11 cellular contexts compared by ENCODE assay signal in genomic region chr4:6892909-6893202, GRCh38. TPM values are rescaled to one million over a fixed set of nuclear protein-coding genes. Genes with fewer than 3 reads are reported as not detected.
DNase-seq lines count a peak whose midpoint lies in the region; ATAC-seq, FAIRE-seq and TF ChIP-seq lines count a peak whose summit lies in the region.
"Had no signal": no experiment of that assay in that cellular context is flagged by ENCODE, and none has a peak within 500 bp of the region (broad histone marks: within the 10 kb centered on the region; RNA-seq: fewer than 3 reads in every experiment).

No MANE protein-coding gene starts in this region.

- H3K4me3 ChIP-seq in IMR-90 (ENCODE audit: insufficient read depth, low read depth, low read length) (no peak overlapping the region), skeletal muscle tissue (ENCODE audit: low read length in 3 of 3) (no peak overlapping the region), small intestine (ENCODE audit: low read depth in 1 of 2, low read length in 2 of 2) (no peak overlapping the region)

- peak overlapping the region; percentile 95 for H2BK5ac ChIP-seq in IMR-90 (ENCODE audit: low read depth, low read length, poor library complexity, severe bottlenecking)

- no TSS peak for BruUV-seq in IMR-90 (replicated peaks; lab: Mats Ljungman, UMichigan)

- peak overlapping the region; percentile 14 to 83; a peak in 3 of 4 replicates for H4K8ac ChIP-seq in IMR-90 (ENCODE audit: low read depth in 2 of 2, low read length in 2 of 2)

- no peaks in the 10 kb centered on the region for H4K20me1 ChIP-seq in IMR-90 (ENCODE audit: insufficient read depth, low read length)

- H3K27ac Mint-ChIP-seq in T-helper 2 cell treated with Interferon-gamma antibody and Interleukin-4, amounts not matched to agents 5 μg/mL and 100 μg/mL, for 36 hours, result peak overlapping the region; percentile 66
- peak overlapping the region in 4 of 6 donors; percentile 48 to 84 (median 68) for H3K27ac Mint-ChIP-seq in immature natural killer cell
- H3K27ac Mint-ChIP-seq: memory B cell had no signal

- H3K4me2 ChIP-seq in IMR-90 (ENCODE audit: low read depth, low read length), result no peak overlapping the region
- H3K4me2 ChIP-seq: SK-N-SH had no signal

- TF ChIP-seq RAD21 in IMR-90 (IDR thresholded peaks at IDR 0.05; ENCODE audit: low read length), result no peak

- H3K27me3 Mint-ChIP-seq in T-helper 2 cell treated with Interferon-gamma antibody and Interleukin-4, amounts not matched to agents 5 μg/mL and 100 μg/mL, for 36 hours (ENCODE audit: low read depth), result no peaks in the 10 kb centered on the region
- no peaks in the 10 kb centered on the region for H3K27me3 Mint-ChIP-seq in immature natural killer cell (ENCODE audit: low read depth in 3 of 3)
- H3K27me3 Mint-ChIP-seq: memory B cell had no signal

- in situ Hi-C loops in IMR-90 (cut with MboI; ENCODE audit: low sequenced_read_pairs), result no loop called here

- H3K9ac ChIP-seq in IMR-90 (ENCODE audit: low read depth, low read length) (no peak overlapping the region), skeletal muscle tissue (ENCODE audit: low read depth in 1 of 3, low read length in 3 of 3) (peak overlapping the region in 2 of 3 donors; percentile 13 to 25)
- H3K9ac ChIP-seq: SK-N-SH had no signal

- peaks cover 5% of the 10 kb centered on the region; the same call in 1 of the 2 replicates for H3K9me1 ChIP-seq in IMR-90 (ENCODE audit: insufficient read depth, low read length)

- peak overlapping the region; percentile 86; the same call in 1 of the 2 replicates for H4K91ac ChIP-seq in IMR-90 (ENCODE audit: insufficient read depth, low read depth, low read length)

- peak overlapping the region; percentile 21; the same call in 1 of the 2 replicates for H3K18ac ChIP-seq in IMR-90 (ENCODE audit: low read depth, low read length)

- ATAC-seq in IMR-90 (ENCODE audit: low read depth) (no peak), GM18502 (IDR thresholded peaks at IDR 0.05; ENCODE audit: poor library complexity, unreplicated experiment) (no peak)

- no peak overlapping the region for H3K56ac ChIP-seq in IMR-90 (ENCODE audit: extremely low read depth, insufficient read depth, low read length)

- H3K36me3 ChIP-seq in IMR-90 (ENCODE audit: control insufficient read depth, insufficient read depth, low read length) (no peaks in the 10 kb centered on the region), skeletal muscle tissue (ENCODE audit: control insufficient read depth in 3 of 3, insufficient read depth in 3 of 3, low read length in 3 of 3) (no peaks in the 10 kb centered on the region), small intestine (ENCODE audit: control insufficient read depth in 2 of 2, insufficient read depth in 2 of 2, low read length in 2 of 2) (no peaks in the 10 kb centered on the region)
- H3K36me3 ChIP-seq: gastroesophageal sphincter had no signal

- peak overlapping the region; percentile 19; the same call in 1 of the 2 replicates for H4K5ac ChIP-seq in IMR-90 (ENCODE audit: low read depth, low read length)

- no peak overlapping the region for H3K4me3 Mint-ChIP-seq in T-helper 2 cell treated with Interferon-gamma antibody and Interleukin-4, amounts not matched to agents 5 μg/mL and 100 μg/mL, for 36 hours
- peak overlapping the region in 4 of 5 donors; percentile 72 to 79 (median 74) for H3K4me3 Mint-ChIP-seq in immature natural killer cell
- H3K4me3 Mint-ChIP-seq: memory B cell had no signal

- H3K27me3 ChIP-seq in IMR-90 (ENCODE audit: control insufficient read depth, insufficient read depth, low read length) (no peaks in the 10 kb centered on the region), skeletal muscle tissue (ENCODE audit: control insufficient read depth in 3 of 3, insufficient read depth in 3 of 3, low read length in 3 of 3) (no peaks in the 10 kb centered on the region), small intestine (ENCODE audit: control insufficient read depth in 2 of 2, insufficient read depth in 2 of 2, low read length in 2 of 2) (no peaks in the 10 kb centered on the region)
- H3K27me3 ChIP-seq: gastroesophageal sphincter had no signal

- DNase-seq in T-helper 2 cell treated with Interferon-gamma antibody and Interleukin-4, amounts not matched to agents 5 μg/mL and 100 μg/mL, for 36 hours (ENCODE audit: low spot score), result no peak
- DNase-seq in T-helper 2 cell (no peak), IMR-90 (no peak), immature natural killer cell (no peak), SIG-M5 (lab: John Stamatoyannopoulos, UW) (no peak), small intestine (no peak)
- DNase-seq: SK-N-SH had no signal

- intact Hi-C loops in IMR-90 (cut with micrococcal nuclease), result loop anchor here (1.0 to 5.0 kb wide), 3 partner anchors 49 to 177 kb away; no protein-coding TSS in a partner anchor

- H3K9me3 ChIP-seq in IMR-90 (ENCODE audit: control insufficient read depth, insufficient read depth, low read length), result no peaks in the 10 kb centered on the region
- H3K9me3 ChIP-seq in skeletal muscle tissue (ENCODE audit: control insufficient read depth in 3 of 3, low read length in 3 of 3), result no peaks in the 10 kb centered on the region
- no peaks in the 10 kb centered on the region for H3K9me3 ChIP-seq in small intestine (ENCODE audit: control insufficient read depth, low read depth)
- H3K9me3 ChIP-seq: gastroesophageal sphincter, SK-N-SH had no signal

- TF ChIP-seq POLR2A in IMR-90 (IDR thresholded peaks at IDR 0.05; ENCODE audit: low read depth, low read length), result no peak

- CTCF ChIA-PET in IMR-90 (lab: Yijun Ruan, JAX), result no interaction called here

- H3K14ac ChIP-seq in IMR-90 (replicated peaks; ENCODE audit: low read depth, low read length), result peak overlapping the region; percentile 61; the same call in 1 of the 2 replicates

- H2AK5ac ChIP-seq in IMR-90 (ENCODE audit: low read depth, low read length), result peak overlapping the region; percentile 22; the same call in 1 of the 2 replicates

- H3K9me3 Mint-ChIP-seq in T-helper 2 cell treated with Interferon-gamma antibody and Interleukin-4, amounts not matched to agents 5 μg/mL and 100 μg/mL, for 36 hours, result peaks cover 12% of the 10 kb centered on the region
- peaks cover 0 to 2% (median 0%) of the 10 kb centered on the region in 6 donors for H3K9me3 Mint-ChIP-seq in immature natural killer cell
- H3K9me3 Mint-ChIP-seq: memory B cell had no signal

- no peak overlapping the region; the same call in 2 of the 3 replicates for H2BK15ac ChIP-seq in IMR-90 (ENCODE audit: low read depth, low read length)

- TF ChIP-seq CTCF in IMR-90 (conservative IDR thresholded peaks at IDR 0.05; ENCODE audit: low read depth, low read length), result no peak

- H2BK120ac ChIP-seq in IMR-90 (ENCODE audit: low read depth, low read length), result peak overlapping the region; percentile 83

- H3K4me1 ChIP-seq in IMR-90 (ENCODE audit: control insufficient read depth, insufficient read depth, low read length), result peaks cover 22% of the 10 kb centered on the region
- H3K4me1 ChIP-seq in skeletal muscle tissue (ENCODE audit: control insufficient read depth in 3 of 3, insufficient read depth in 3 of 3, low read length in 3 of 3), result peaks cover 14 to 32% (median 18%) of the 10 kb centered on the region in 3 donors
- peaks cover 4 to 12% of the 10 kb centered on the region in 2 donors for H3K4me1 ChIP-seq in small intestine (ENCODE audit: control insufficient read depth in 2 of 2, insufficient read depth in 1 of 2, low read depth in 1 of 2, low read length in 1 of 2)

- peak overlapping the region; percentile 68 for H2BK20ac ChIP-seq in IMR-90 (ENCODE audit: low read depth, low read length)

- peak overlapping the region; percentile 95 for H2AFZ ChIP-seq in IMR-90 (replicated peaks; ENCODE audit: low read length, poor library complexity)

- peak overlapping the region; percentile 63 for H3K4ac ChIP-seq in IMR-90 (ENCODE audit: low read depth, low read length)

- no peak for FAIRE-seq in small intestine (lab: Jason Lieb, UNC)

- peak overlapping the region; percentile 87 for H2AK9ac ChIP-seq in IMR-90 (replicated peaks; ENCODE audit: low read depth, low read length, poor library complexity)

- H3K23ac ChIP-seq in IMR-90 (ENCODE audit: low read depth, low read length), result no peak overlapping the region

- H3K36me3 Mint-ChIP-seq in T-helper 2 cell treated with Interferon-gamma antibody and Interleukin-4, amounts not matched to agents 5 μg/mL and 100 μg/mL, for 36 hours (ENCODE audit: low read depth), result peaks cover 7% of the 10 kb centered on the region
- H3K36me3 Mint-ChIP-seq in immature natural killer cell, result no peaks in the 10 kb centered on the region
- H3K36me3 Mint-ChIP-seq: memory B cell had no signal

- H3K27ac ChIP-seq in IMR-90 (ENCODE audit: insufficient read depth, low read length) (peak overlapping the region; percentile 99; the same call in 1 of the 2 replicates), skeletal muscle tissue (ENCODE audit: low read depth, low read length) (peak overlapping the region; percentile 48), small intestine (ENCODE audit: low read depth in 1 of 2, low read length in 1 of 2) (peak overlapping the region in 1 of 2 donors; percentile 90)

- dilution Hi-C loops in IMR-90 (cut with HindIII; ENCODE audit: low sequenced_read_pairs, unreplicated experiment), result no loop called here

- POLR2A ChIA-PET in IMR-90 (lab: Charles Lee; ENCODE audit: unreplicated experiment), result no interaction called here

- WGBS in IMR-90 (ENCODE audit: extremely low coverage in 2 of 2, insufficient read length in 1 of 2), 2 experiments, result 67% methylated on average over 3 of the region's 6 CpGs; no CpG with 5 or more reads in 1 of the 2 experiments
- 76 to 80% (median 80%) methylated on average over 6 of the region's 6 CpGs for WGBS in small intestine, 3 donors

- peaks cover 29% of the 10 kb centered on the region for H3K4me1 Mint-ChIP-seq in T-helper 2 cell treated with Interferon-gamma antibody and Interleukin-4, amounts not matched to agents 5 μg/mL and 100 μg/mL, for 36 hours (ENCODE audit: low read depth)
- H3K4me1 Mint-ChIP-seq in immature natural killer cell, result peaks cover 49 to 50% of the 10 kb centered on the region in 2 donors
- H3K4me1 Mint-ChIP-seq: memory B cell had no signal

- no peaks in the 10 kb centered on the region for H3K79me1 ChIP-seq in IMR-90 (ENCODE audit: low read depth in 1 of 2, low read length in 2 of 2)

TF ChIP-seq in IMR-90, 13 proteins besides CTCF, POLR2A, EP300 and RAD21:
- no peak for TF ChIP-seq FOS (IDR thresholded peaks at IDR 0.05; ENCODE audit: low read depth, low read length)

RNA-seq across cellular contexts. Expression of gene TBC1D14, which starts 16.8 kb away (rescaled TPM):
- 40.7 and 48.9 TPM in 2 replicates for total RNA-seq in IMR-90 (2012; rRNA removed)
- polyA plus RNA-seq in IMR-90 (2012; rRNA removed), result 29.8 and 31.7 TPM in 2 replicates
- polyA plus RNA-seq in IMR-90 (2012; cell fraction: cytosol; rRNA removed), result 22.3 and 23.4 TPM in 2 replicates
- polyA plus RNA-seq in IMR-90 (2012; cell fraction: nucleus; rRNA removed; ENCODE audit: low replicate concordance), result 23.4 and 27.7 TPM in 2 replicates
- polyA plus RNA-seq in immature natural killer cell, result 10 to 100 TPM; 25.6 to 39.8 (median 26.6) TPM
- total RNA-seq in skeletal muscle tissue, result 40.2 TPM
- 10 to 100 TPM; 16.8 to 31.5 (median 18.9) TPM for polyA plus RNA-seq in small intestine
